12 cellular contexts compared by ENCODE assay signal in genomic region chr14:29650554-29651269, GRCh38.
DNase-seq lines count a peak whose midpoint lies in the region; ATAC-seq and TF ChIP-seq lines count a peak whose summit lies in the region.
"Had no signal": no experiment of that assay in that cellular context is flagged by ENCODE, and none has a peak within 500 bp of the region (broad histone marks: within the 10 kb centered on the region; RNA-seq: fewer than 3 reads in every experiment).

No MANE protein-coding gene starts in this region.

- TF ChIP-seq CTCF in osteocyte (IDR thresholded peaks at IDR 0.05) (no peak), MCF 10A (IDR thresholded peaks at IDR 0.05; ENCODE audit: unreplicated experiment) (no peak)

- intact Hi-C loops in MCF 10A (cut with micrococcal nuclease), result no loop called here

- no peaks in the 10 kb centered on the region for H3K36me3 Mint-ChIP-seq in activated naive CD8-positive, alpha-beta T cell treated with anti-CD3 and anti-CD28 coated beads, Interleukin-2, amount 50 U/mL, for 24 hours (ENCODE audit: low read depth)
- H3K36me3 Mint-ChIP-seq in osteocyte (ENCODE audit: unreplicated experiment) (peaks cover 17% of the 10 kb centered on the region), MCF 10A (ENCODE audit: insufficient read depth, unreplicated experiment) (peaks cover 16% of the 10 kb centered on the region)

- ATAC-seq in activated naive CD8-positive, alpha-beta T cell treated with anti-CD3 and anti-CD28 coated beads, Interleukin-2, amount 50 U/mL, for 24 hours, result no peak
- ATAC-seq: GM12878 had no signal

- CTCF ChIA-PET in MCF 10A (lab: Yijun Ruan, JAX), result interaction anchor here (0.6 kb wide), 2 partner anchors 50 to 323 kb away, joined by 3 read pairs; no protein-coding TSS in a partner anchor

- peaks cover 34% of the 10 kb centered on the region for H3K9me3 Mint-ChIP-seq in activated naive CD8-positive, alpha-beta T cell treated with anti-CD3 and anti-CD28 coated beads, Interleukin-2, amount 50 U/mL, for 24 hours
- H3K9me3 Mint-ChIP-seq in osteocyte (ENCODE audit: unreplicated experiment), result peaks cover 48% of the 10 kb centered on the region
- H3K9me3 Mint-ChIP-seq in MCF 10A (ENCODE audit: unreplicated experiment), result peaks cover 9% of the 10 kb centered on the region

- no peaks in the 10 kb centered on the region for H3K27me3 Mint-ChIP-seq in activated naive CD8-positive, alpha-beta T cell treated with anti-CD3 and anti-CD28 coated beads, Interleukin-2, amount 50 U/mL, for 24 hours
- no peaks in the 10 kb centered on the region for H3K27me3 Mint-ChIP-seq in osteocyte (ENCODE audit: unreplicated experiment)
- H3K27me3 Mint-ChIP-seq in MCF 10A (ENCODE audit: insufficient read depth, unreplicated experiment), result no peaks in the 10 kb centered on the region

- DNase-seq in OCI-M1 (lab: John Stamatoyannopoulos, UW) (peak; percentile 89), amniotic epithelial cell (ENCODE audit: low read depth) (peak; percentile 98), iris pigment epithelial cell (ENCODE audit: low read depth) (peak; percentile 83), renal cortical epithelial cell (ENCODE audit: low read depth) (peak; percentile 32), osteocyte (ENCODE audit: extremely low spot score, unreplicated experiment) (no peak), MCF 10A (ENCODE audit: unreplicated experiment) (no peak)
- DNase-seq in activated naive CD8-positive, alpha-beta T cell treated with anti-CD3 and anti-CD28 coated beads, Interleukin-2, amount 50 U/mL, for 24 hours, result no peak
- DNase-seq: COR-L47, NCI-H1436, NCI-H2081, NCI-H510A treated with DMSO at 0.1 percent for 48 hours had no signal

- H3K4me3 Mint-ChIP-seq in activated naive CD8-positive, alpha-beta T cell treated with anti-CD3 and anti-CD28 coated beads, Interleukin-2, amount 50 U/mL, for 24 hours, result no peak overlapping the region
- H3K4me3 Mint-ChIP-seq in osteocyte (ENCODE audit: unreplicated experiment) (no peak overlapping the region), MCF 10A (ENCODE audit: unreplicated experiment) (no peak overlapping the region)

- BruUV-seq in MCF 10A (replicated peaks; lab: Mats Ljungman, UMichigan), result no TSS peak

- no peaks in the 10 kb centered on the region for H3K4me1 Mint-ChIP-seq in activated naive CD8-positive, alpha-beta T cell treated with anti-CD3 and anti-CD28 coated beads, Interleukin-2, amount 50 U/mL, for 24 hours
- H3K4me1 Mint-ChIP-seq in osteocyte (ENCODE audit: unreplicated experiment) (peaks cover 12% of the 10 kb centered on the region), MCF 10A (ENCODE audit: insufficient read depth, unreplicated experiment) (no peaks in the 10 kb centered on the region)

- no peak overlapping the region for H3K27ac Mint-ChIP-seq in activated naive CD8-positive, alpha-beta T cell treated with anti-CD3 and anti-CD28 coated beads, Interleukin-2, amount 50 U/mL, for 24 hours
- H3K27ac Mint-ChIP-seq in osteocyte (ENCODE audit: unreplicated experiment) (no peak overlapping the region), MCF 10A (ENCODE audit: low read depth, unreplicated experiment) (no peak overlapping the region)

- POLR2A ChIA-PET in MCF 10A (lab: Yijun Ruan, JAX), result no interaction called here

Comparison
In these comparisons a context has a peak if more than half of its experiments do, and no peak if none do; other contexts are left out.
1. DNase-seq: peak in OCI-M1 (single experiment), amniotic epithelial cell (single experiment), iris pigment epithelial cell (single experiment) and renal cortical epithelial cell (single experiment); none in activated naive CD8-positive, alpha-beta T cell treated with anti-CD3 and anti-CD28 coated beads, Interleukin-2, amount 50 U/mL, for 24 hours (single experiment), osteocyte (single experiment) and MCF 10A (single experiment).